In genomic region chr5:176742246-176743105, GRCh38 we compare ENCODE assay signal across 15 cellular contexts.
DNase-seq lines count a peak whose midpoint lies in the region; ATAC-seq and TF ChIP-seq lines count a peak whose summit lies in the region.
"Had no signal": no experiment of that assay in that cellular context is flagged by ENCODE, and none has a peak within 500 bp of the region (broad histone marks: within the 10 kb centered on the region; RNA-seq: fewer than 3 reads in every experiment).

No MANE protein-coding gene starts in this region.

- H3K4me1 ChIP-seq in H9 (ENCODE audit: insufficient read depth, low read length) = peaks cover 10% of the 10 kb centered on the region; the same call in 1 of the 2 replicates
- H3K4me1 ChIP-seq: gastrocnemius medialis, SJSA1, thyroid gland had no signal

- intact Hi-C loops in Calu3 (cut with micrococcal nuclease; ENCODE audit: unreplicated experiment) = no loop called here

- no peaks in the 10 kb centered on the region for H4K20me1 ChIP-seq in H9 (ENCODE audit: control insufficient read depth, insufficient read depth, insufficient read length)

- DNase-seq in Calu3 = no peak
- DNase-seq in H9 = peak; percentile 18
- no peak for DNase-seq in neural crest cell (ENCODE audit: low read depth, low spot score)
- DNase-seq in stimulated activated naive CD4-positive, alpha-beta T cell treated with Interleukin-2 at 50 U/mL for 16 hours (lab: John Stamatoyannopoulos, UW) = no peak
- DNase-seq in cortex of kidney (lab: John Stamatoyannopoulos, UW) = no peak
- DNase-seq in kidney glomerular epithelial cell (lab: John Stamatoyannopoulos, UW) = no peak
- DNase-seq: activated CD4-positive, alpha-beta memory T cell treated with anti-CD3 and anti-CD28 coated beads for 36 hours; activated naive CD4-positive, alpha-beta T cell treated with Interleukin-2 at 50 U/mL for 16 hours; gastrocnemius medialis; NK-92 treated with Interleukin-12 subunit alpha and Interleukin-12 subunit beta, amount 100 ng/mL, for 24 hours; thyroid gland had no signal

- BruUV-seq in Calu3 (replicated peaks; lab: Mats Ljungman, UMichigan) = no TSS peak

- no peak overlapping the region for H3K4ac ChIP-seq in H9 (ENCODE audit: low read depth, low read length)

- H3K9me3 ChIP-seq in H9 (ENCODE audit: control insufficient read depth, low read depth, low read length) = no peaks in the 10 kb centered on the region
- H3K9me3 ChIP-seq: BLaER1, gastrocnemius medialis, SJSA1, thyroid gland had no signal

- no peak overlapping the region for H2BK5ac ChIP-seq in H9 (ENCODE audit: insufficient read length, low read length)

- no peak overlapping the region for H2AFZ ChIP-seq in H9 (ENCODE audit: low read length)

- peaks cover 3% of the 10 kb centered on the region for H3K23me2 ChIP-seq in H9 (ENCODE audit: insufficient read length, low read depth, low read length, poor library complexity, severe bottlenecking)

- no peaks in the 10 kb centered on the region for H3K4me1 Mint-ChIP-seq in Calu3 (ENCODE audit: low read depth, unreplicated experiment)
- H3K4me1 Mint-ChIP-seq in H9 = peaks cover 70 to 75% of the 10 kb centered on the region in 2 experiments
- peaks cover 32% of the 10 kb centered on the region for H3K4me1 Mint-ChIP-seq in neural crest cell

- no peaks in the 10 kb centered on the region for H3K36me3 Mint-ChIP-seq in Calu3 (ENCODE audit: insufficient read depth, unreplicated experiment)
- no peaks in the 10 kb centered on the region for H3K36me3 Mint-ChIP-seq in H9 (ENCODE audit: insufficient read depth in 1 of 3, low read depth in 3 of 3)
- no peaks in the 10 kb centered on the region for H3K36me3 Mint-ChIP-seq in neural crest cell (ENCODE audit: low read depth)
- H3K36me3 Mint-ChIP-seq: activated CD4-positive, alpha-beta memory T cell treated with anti-CD3 and anti-CD28 coated beads for 36 hours had no signal

- ATAC-seq in HG03442 (IDR thresholded peaks at IDR 0.05; ENCODE audit: unreplicated experiment) = no peak
- ATAC-seq: gastrocnemius medialis had no signal

- H3K4me2 ChIP-seq in H9 (ENCODE audit: insufficient read depth, insufficient read length, low read length) = peak overlapping the region; percentile 56
- H3K4me2 ChIP-seq: BLaER1 had no signal

- no peak overlapping the region for H4K8ac ChIP-seq in H9 (replicated peaks; ENCODE audit: insufficient read length, low read depth, low read length)

- no peak overlapping the region for H3K23ac ChIP-seq in H9 (ENCODE audit: insufficient read length, low read depth, low read length)

- no peak overlapping the region for H4K91ac ChIP-seq in H9 (ENCODE audit: insufficient read length, low read depth, low read length)

- WGBS in H9 (ENCODE audit: extremely low coverage, insufficient read length, low lambda C conversion rate) = no CpG with 5 or more reads among the region's 10 CpGs

- CTCF ChIA-PET in Calu3 (lab: Charles Lee) = interaction anchor here (0.6 to 1.5 kb wide), 3 partner anchors 11 to 1800 kb away, joined by 3 to 4 read pairs (median 3); no protein-coding TSS in a partner anchor

- H3K9ac ChIP-seq in H9 (ENCODE audit: extremely low read depth, insufficient read length, low read length) = no peak overlapping the region
- H3K9ac ChIP-seq: BLaER1 had no signal

- no peak for TF ChIP-seq CTCF in Calu3 (IDR thresholded peaks at IDR 0.05; ENCODE audit: unreplicated experiment)
- no peak for TF ChIP-seq CTCF in H9 (conservative IDR thresholded peaks at IDR 0.05)
- TF ChIP-seq CTCF in neural crest cell (conservative IDR thresholded peaks at IDR 0.05) = no peak

- no peak overlapping the region for H3K27ac Mint-ChIP-seq in Calu3 (ENCODE audit: unreplicated experiment)
- H3K27ac Mint-ChIP-seq in H9 = no peak overlapping the region; a peak in 2 of 7 replicates
- H3K27ac Mint-ChIP-seq in neural crest cell (ENCODE audit: unreplicated experiment) = no peak overlapping the region
- H3K27ac Mint-ChIP-seq: activated CD4-positive, alpha-beta memory T cell treated with anti-CD3 and anti-CD28 coated beads for 36 hours had no signal

- peak overlapping the region; percentile 49 for H3K4me3 Mint-ChIP-seq in Calu3 (ENCODE audit: low read depth, unreplicated experiment)
- H3K4me3 Mint-ChIP-seq in H9 = peak overlapping the region; percentile 25 to 59; a peak in 4 of 5 replicates
- H3K4me3 Mint-ChIP-seq in neural crest cell = peak overlapping the region; percentile 4
- H3K4me3 Mint-ChIP-seq: activated CD4-positive, alpha-beta memory T cell treated with anti-CD3 and anti-CD28 coated beads for 36 hours had no signal

- H3K14ac ChIP-seq in H9 (ENCODE audit: insufficient read depth, low read length) = no peak overlapping the region

- no peak overlapping the region for H2BK12ac ChIP-seq in H9 (ENCODE audit: insufficient read length, low read depth, low read length)

- H3K27me3 Mint-ChIP-seq in Calu3 (ENCODE audit: unreplicated experiment) (peaks cover 100% of the 10 kb centered on the region), H9 (ENCODE audit: low read depth) (peaks cover 54% of the 10 kb centered on the region), neural crest cell (ENCODE audit: low read depth) (peaks cover 81% of the 10 kb centered on the region)

- H3K79me1 ChIP-seq in H9 (ENCODE audit: insufficient read depth, low read depth, low read length, poor library complexity, severe bottlenecking) = no peaks in the 10 kb centered on the region

- H2BK15ac ChIP-seq in H9 (ENCODE audit: low read depth, low read length) = no peak overlapping the region

- H3K79me2 ChIP-seq in H9 (ENCODE audit: insufficient read depth, low read length) = no peaks in the 10 kb centered on the region

- H3K18ac ChIP-seq in H9 (ENCODE audit: insufficient read length, low read depth, low read length) = no peak overlapping the region

- no peak overlapping the region for H2BK120ac ChIP-seq in H9 (ENCODE audit: low read depth, low read length, poor library complexity, severe bottlenecking)

- no peak overlapping the region for H4K5ac ChIP-seq in H9 (ENCODE audit: insufficient read length, low read depth, low read length)

- no peak overlapping the region for H2AK5ac ChIP-seq in H9 (ENCODE audit: insufficient read length, low read length)

- H3K9me3 Mint-ChIP-seq in Calu3 (ENCODE audit: low read depth, unreplicated experiment) (no peaks in the 10 kb centered on the region), H9 (peaks cover 0 to 3% of the 10 kb centered on the region in 2 experiments; a peak in 2 of 5 replicates), neural crest cell (no peaks in the 10 kb centered on the region)
- H3K9me3 Mint-ChIP-seq: activated CD4-positive, alpha-beta memory T cell treated with anti-CD3 and anti-CD28 coated beads for 36 hours had no signal

- H3K27ac ChIP-seq in H9 (ENCODE audit: insufficient read length, low read depth, low read length) (no peak overlapping the region), cingulate gyrus (ENCODE audit: low read depth, low read length) (peak overlapping the region; percentile 83)
- H3K27ac ChIP-seq: BLaER1, gastrocnemius medialis, SJSA1, thyroid gland had no signal

- no peak overlapping the region for H3T11ph ChIP-seq in H9 (ENCODE audit: low read length)

- H3K27me3 ChIP-seq in H9 (ENCODE audit: insufficient read depth, low read length) = no peaks in the 10 kb centered on the region; the same call in 1 of the 2 replicates

- H2BK20ac ChIP-seq in H9 (ENCODE audit: low read depth, low read length, poor library complexity, severe bottlenecking) = no peak overlapping the region

- no peak overlapping the region for H3K56ac ChIP-seq in H9 (ENCODE audit: insufficient read length, low read depth, low read length)
